Comparison of ENCODE assay signal across 10 cellular contexts in the genomic region with DNA sequence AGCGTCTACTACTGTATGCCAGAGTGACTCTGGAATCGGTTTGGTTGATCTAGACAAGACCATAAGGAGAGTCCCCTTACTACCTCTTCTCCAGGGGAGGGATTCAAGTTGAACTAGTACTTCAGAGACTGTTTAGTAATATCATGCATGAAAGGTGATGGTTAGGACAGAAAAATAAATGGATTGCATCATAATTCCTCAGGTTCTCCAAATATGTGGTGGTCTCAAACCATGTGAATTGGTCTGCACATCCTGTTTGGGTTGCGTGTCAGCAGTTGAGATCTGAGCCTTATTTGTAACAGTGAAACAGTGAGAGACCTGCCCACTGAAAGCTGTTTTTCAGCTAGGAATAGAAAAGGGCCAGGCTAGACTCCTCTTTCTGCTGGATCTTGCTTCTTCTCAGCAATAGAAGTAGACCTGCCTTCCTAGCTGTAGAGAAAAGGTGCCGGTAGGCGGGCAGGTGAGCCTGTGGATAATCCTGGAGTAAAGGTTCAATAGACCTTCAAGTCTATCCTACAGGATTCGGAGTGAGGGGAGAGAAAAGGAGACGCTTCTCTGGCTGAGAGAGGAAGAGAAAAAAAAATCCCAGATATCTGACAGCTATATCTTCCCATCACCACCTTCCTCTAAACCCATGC.
A peak's percentile ranks its signal among the peaks of the same experiment; 100 is the strongest.
DNase-seq lines count a peak whose midpoint lies in the region; ATAC-seq and TF ChIP-seq lines count a peak whose summit lies in the region.
"Had no signal": no experiment of that assay in that cellular context is flagged by ENCODE, and none has a peak within 500 bp of the region (broad histone marks: within the 10 kb centered on the region; RNA-seq: fewer than 3 reads in every experiment).

No MANE protein-coding gene starts in this region.

- no peaks in the 10 kb centered on the region for H3K9me3 Mint-ChIP-seq in activated T-helper 2 cell treated with anti-CD3 and anti-CD28 coated beads, Interferon-gamma antibody, Interleukin-2, Interleukin-4, amounts not matched to agents 10 μg/mL and 5 μg/mL and 100 μg/mL, durations not matched to agents 14 hours and 24 hours and 36 hours

- H3K27ac ChIP-seq in heart right ventricle (no peak overlapping the region), iPS-18a (ENCODE audit: low read length) (no peak overlapping the region), thoracic aorta (no peak overlapping the region)

- H3K9me3 ChIP-seq in heart right ventricle (no peaks in the 10 kb centered on the region), iPS-18a (ENCODE audit: control insufficient read depth, low read depth, low read length) (no peaks in the 10 kb centered on the region), thoracic aorta (no peaks in the 10 kb centered on the region)
- H3K9me3 ChIP-seq: vagina had no signal

- H3K9ac ChIP-seq in iPS-18a (ENCODE audit: low read length), result no peak overlapping the region

- intact Hi-C loops in heart right ventricle (cut with DNase I) (loop anchor here in 5 of 10 donors (2.0 to 10.0 kb wide), 4 partner anchors 21 to 361 kb away; partner anchors contain the start of gene E2F7 (in 2 of the 5)), cardiac septum (cut with DNase I) (no loop called here)
- intact Hi-C loops in activated T-helper 2 cell treated with anti-CD3 and anti-CD28 coated beads, Interferon-gamma antibody, Interleukin-2, Interleukin-4, amounts not matched to agents 10 μg/mL and 5 μg/mL and 100 μg/mL, durations not matched to agents 14 hours and 24 hours and 36 hours (cut with micrococcal nuclease), result loop anchor here (5.0 kb wide), 1 partner anchor 272 kb away; no protein-coding TSS in a partner anchor

- H3K4me3 Mint-ChIP-seq in activated T-helper 2 cell treated with anti-CD3 and anti-CD28 coated beads, Interferon-gamma antibody, Interleukin-2, Interleukin-4, amounts not matched to agents 10 μg/mL and 5 μg/mL and 100 μg/mL, durations not matched to agents 14 hours and 24 hours and 36 hours (ENCODE audit: low read depth), result peak overlapping the region; percentile 41

- no peaks in the 10 kb centered on the region for H3K36me3 ChIP-seq in heart right ventricle
- H3K36me3 ChIP-seq in iPS-18a (ENCODE audit: control insufficient read depth, low read depth, low read length), result no peaks in the 10 kb centered on the region
- no peaks in the 10 kb centered on the region for H3K36me3 ChIP-seq in thoracic aorta
- H3K36me3 ChIP-seq: vagina had no signal

- no peaks in the 10 kb centered on the region for H3K36me3 Mint-ChIP-seq in activated T-helper 2 cell treated with anti-CD3 and anti-CD28 coated beads, Interferon-gamma antibody, Interleukin-2, Interleukin-4, amounts not matched to agents 10 μg/mL and 5 μg/mL and 100 μg/mL, durations not matched to agents 14 hours and 24 hours and 36 hours (ENCODE audit: low read depth)

- H3K4me3 ChIP-seq in heart right ventricle (peak overlapping the region in 8 of 10 donors; percentile 63 to 86 (median 79)), iPS-18a (ENCODE audit: low read length) (peak overlapping the region; percentile 78), thoracic aorta (peak overlapping the region; percentile 76)

- ATAC-seq in heart right ventricle (no peak), thoracic aorta (ENCODE audit: insufficient number of reproducible peaks, low FRiP score, low read depth) (no peak), HG03175 (IDR thresholded peaks at IDR 0.05; ENCODE audit: unreplicated experiment) (no peak), GM21529 (IDR thresholded peaks at IDR 0.05; ENCODE audit: unreplicated experiment) (no peak)

- TF ChIP-seq CTCF in heart right ventricle (IDR thresholded peaks at IDR 0.05) (no peak), thoracic aorta (IDR thresholded peaks at IDR 0.05) (no peak)

- peaks cover 47% of the 10 kb centered on the region for H3K27me3 Mint-ChIP-seq in activated T-helper 2 cell treated with anti-CD3 and anti-CD28 coated beads, Interferon-gamma antibody, Interleukin-2, Interleukin-4, amounts not matched to agents 10 μg/mL and 5 μg/mL and 100 μg/mL, durations not matched to agents 14 hours and 24 hours and 36 hours (ENCODE audit: low read depth)

- DNase-seq in heart right ventricle (no peak), cardiac septum (ENCODE audit: low spot score) (no peak), thoracic aorta (ENCODE audit: low spot score) (no peak), kidney glomerular epithelial cell (lab: John Stamatoyannopoulos, UW) (no peak)
- DNase-seq in activated T-helper 2 cell treated with anti-CD3 and anti-CD28 coated beads, Interferon-gamma antibody, Interleukin-2, Interleukin-4, amounts not matched to agents 10 μg/mL and 5 μg/mL and 100 μg/mL, durations not matched to agents 14 hours and 24 hours and 36 hours (ENCODE audit: low spot score), result no peak
- DNase-seq: immature natural killer cell had no signal

- peaks cover 6% of the 10 kb centered on the region for H3K4me1 Mint-ChIP-seq in activated T-helper 2 cell treated with anti-CD3 and anti-CD28 coated beads, Interferon-gamma antibody, Interleukin-2, Interleukin-4, amounts not matched to agents 10 μg/mL and 5 μg/mL and 100 μg/mL, durations not matched to agents 14 hours and 24 hours and 36 hours (ENCODE audit: low read depth)

- 80 to 81% methylated on average over 7 of the region's 7 CpGs for WGBS in heart right ventricle, 2 donors

- peaks cover 4 to 18% (median 7%) of the 10 kb centered on the region in 9 donors for H3K4me1 ChIP-seq in heart right ventricle
- H3K4me1 ChIP-seq in iPS-18a (ENCODE audit: control insufficient read depth, low read depth, low read length), result peaks cover 9% of the 10 kb centered on the region
- peaks cover 0 to 5% of the 10 kb centered on the region in 2 donors for H3K4me1 ChIP-seq in thoracic aorta (ENCODE audit: control insufficient read depth in 1 of 2, low read depth in 2 of 2)

- H3K27ac Mint-ChIP-seq in activated T-helper 2 cell treated with anti-CD3 and anti-CD28 coated beads, Interferon-gamma antibody, Interleukin-2, Interleukin-4, amounts not matched to agents 10 μg/mL and 5 μg/mL and 100 μg/mL, durations not matched to agents 14 hours and 24 hours and 36 hours, result no peak overlapping the region
- H3K27ac Mint-ChIP-seq: immature natural killer cell had no signal

- H3K27me3 ChIP-seq in heart right ventricle, result peaks cover 0 to 28% (median 0%) of the 10 kb centered on the region in 7 donors
- H3K27me3 ChIP-seq in iPS-18a (ENCODE audit: control insufficient read depth, insufficient read depth, low read length), result peaks cover 29% of the 10 kb centered on the region
- H3K27me3 ChIP-seq in thoracic aorta (replicated peaks; ENCODE audit: insufficient read depth), result no peaks in the 10 kb centered on the region
- H3K27me3 ChIP-seq: vagina had no signal
